ENCODE assay signal across 13 cellular contexts in genomic region chr2:100254646-100255210, GRCh38.
DNase-seq lines count a peak whose midpoint lies in the region; ATAC-seq and TF ChIP-seq lines count a peak whose summit lies in the region.
"Had no signal": no experiment of that assay in that cellular context is flagged by ENCODE, and none has a peak within 500 bp of the region (broad histone marks: within the 10 kb centered on the region; RNA-seq: fewer than 3 reads in every experiment).

No MANE protein-coding gene starts in this region.

- 73% methylated on average over 15 of the region's 16 CpGs for WGBS in SK-N-SH (ENCODE audit: low lambda C conversion rate)
- WGBS in neuronal stem cell (ENCODE audit: extremely low coverage in 2 of 2, insufficient read length in 2 of 2, insufficient replicate concordance in 1 of 2), 2 donors, result no CpG with 5 or more reads among the region's 16 CpGs

- H3K36me3 ChIP-seq in SK-N-SH (replicated peaks in 1 of 2; ENCODE audit: control insufficient read depth in 1 of 2, insufficient read depth in 2 of 2, low read length in 1 of 2) (no peaks in the 10 kb centered on the region), neuronal stem cell (replicated peaks in 1 of 2; ENCODE audit: control insufficient read depth in 2 of 2, insufficient read depth in 2 of 2, low read length in 2 of 2) (no peaks in the 10 kb centered on the region)
- H3K36me3 ChIP-seq: HAP-1 had no signal

- TF ChIP-seq RAD21 in SK-N-SH (IDR thresholded peaks at IDR 0.05; ENCODE audit: low read length), result no peak

- H3K4me1 ChIP-seq in SK-N-SH (ENCODE audit: control insufficient read depth in 1 of 2, insufficient read depth in 2 of 2, low read depth in 1 of 2, low read length in 1 of 2) (peaks cover 0 to 6% of the 10 kb centered on the region in 2 experiments; a peak in 1 of 4 replicates), neuronal stem cell (ENCODE audit: control insufficient read depth in 2 of 2, insufficient read depth in 1 of 2, low read depth in 1 of 2, low read length in 2 of 2) (peaks cover 0 to 2% of the 10 kb centered on the region in 2 donors)
- H3K4me1 ChIP-seq: Caco-2, HAP-1 had no signal

- H2AFZ ChIP-seq in SK-N-SH (ENCODE audit: low read depth), result no peak overlapping the region
- no peak overlapping the region for H2AFZ ChIP-seq in neuronal stem cell (ENCODE audit: low read length)
- H2AFZ ChIP-seq: GM23248 had no signal

- H3K4me2 ChIP-seq in SK-N-SH, result no peak overlapping the region
- H3K4me2 ChIP-seq in neuronal stem cell (ENCODE audit: insufficient read depth, low read length, poor library complexity, severe bottlenecking), result no peak overlapping the region

- CTCF ChIA-PET in SK-N-SH (lab: Yijun Ruan, JAX), result interaction anchor here (0.8 to 2.7 kb wide), 4 partner anchors 8 to 680 kb away, joined by 3 to 23 read pairs (median 4); no protein-coding TSS in a partner anchor

- H3K4me3 ChIP-seq in SK-N-SH (ENCODE audit: low read depth in 2 of 2, low read length in 1 of 2), result no peak overlapping the region
- no peak overlapping the region for H3K4me3 ChIP-seq in neuronal stem cell (ENCODE audit: low read length in 2 of 2)
- H3K4me3 ChIP-seq: GM23248, HAP-1 had no signal

- no peak overlapping the region for H2BK120ac ChIP-seq in neuronal stem cell (ENCODE audit: low read depth, low read length)

- no peaks in the 10 kb centered on the region for H3K4me1 Mint-ChIP-seq in CD14-positive monocyte
- H3K4me1 Mint-ChIP-seq in stimulated activated naive B cell treated with anti-CD40 and anti-IgM and Interleukin-4, amounts not matched to agents 10 μg/mL and 1 μg/mL and 100 μg/mL, for 72 hours, result peaks cover 20 to 37% of the 10 kb centered on the region in 2 donors

- no peaks in the 10 kb centered on the region for H3F3A ChIP-seq in SK-N-SH (replicated peaks; ENCODE audit: insufficient read depth)

- ATAC-seq in SK-N-SH treated with all-trans-retinoic acid at 6 μM for 48 hours (no peak), GM19397 (IDR thresholded peaks at IDR 0.05; ENCODE audit: unreplicated experiment) (no peak)
- ATAC-seq in stimulated activated naive B cell treated with anti-CD40 and anti-IgM and Interleukin-4, amounts not matched to agents 10 μg/mL and 1 μg/mL and 100 μg/mL, for 72 hours (replicated peaks), result no peak

- H3K18ac ChIP-seq in neuronal stem cell (ENCODE audit: low read length), result no peak overlapping the region

- H4K91ac ChIP-seq in neuronal stem cell (ENCODE audit: low read depth, low read length, poor library complexity), result no peak overlapping the region

- H4K20me1 ChIP-seq in SK-N-SH (ENCODE audit: insufficient read depth), result no peaks in the 10 kb centered on the region

- H3K9me3 ChIP-seq in SK-N-SH, result no peaks in the 10 kb centered on the region
- H3K9me3 ChIP-seq in neuronal stem cell (replicated peaks in 1 of 2; ENCODE audit: control insufficient read depth in 2 of 2, insufficient read depth in 1 of 2, low read depth in 1 of 2, low read length in 2 of 2), result no peaks in the 10 kb centered on the region
- H3K9me3 ChIP-seq: Caco-2, HAP-1 had no signal

- no peak overlapping the region for H3K4me3 Mint-ChIP-seq in CD14-positive monocyte
- no peak overlapping the region for H3K4me3 Mint-ChIP-seq in stimulated activated naive B cell treated with anti-CD40 and anti-IgM and Interleukin-4, amounts not matched to agents 10 μg/mL and 1 μg/mL and 100 μg/mL, for 72 hours
- H3K4me3 Mint-ChIP-seq: CD4-positive, alpha-beta T cell had no signal

- DNase-seq in SK-N-SH (no peak), CD14-positive monocyte (ENCODE audit: low spot score) (peak; percentile 34), neuronal stem cell (ENCODE audit: low spot score) (no peak), UCSD-AML1 (lab: John Stamatoyannopoulos, UW; ENCODE audit: unreplicated experiment) (no peak)
- DNase-seq in stimulated activated naive B cell treated with anti-CD40 and anti-IgM and Interleukin-4, amounts not matched to agents 10 μg/mL and 1 μg/mL and 100 μg/mL, for 72 hours, result no peak
- DNase-seq: 8988T; C1 segment of cervical spinal cord; Caco-2; CD4-positive, alpha-beta T cell; GM23248 had no signal

- no peaks in the 10 kb centered on the region for H3K9me2 ChIP-seq in SK-N-SH

- peak overlapping the region; percentile 25 for H3K23ac ChIP-seq in neuronal stem cell (ENCODE audit: low read depth, low read length, poor library complexity)

- H3K27me3 ChIP-seq in SK-N-SH (ENCODE audit: insufficient read depth) (no peaks in the 10 kb centered on the region; the same call in 1 of the 2 replicates), neuronal stem cell (ENCODE audit: control insufficient read depth in 3 of 3, insufficient read depth in 3 of 3, low read depth in 1 of 3, low read length in 3 of 3) (peaks cover 0 to 2% (median 0%) of the 10 kb centered on the region in 3 experiments)

- no peaks in the 10 kb centered on the region for H3K36me3 Mint-ChIP-seq in CD14-positive monocyte
- peaks cover 3 to 10% of the 10 kb centered on the region in 2 donors for H3K36me3 Mint-ChIP-seq in stimulated activated naive B cell treated with anti-CD40 and anti-IgM and Interleukin-4, amounts not matched to agents 10 μg/mL and 1 μg/mL and 100 μg/mL, for 72 hours

- intact Hi-C loops in CD14-positive monocyte (cut with micrococcal nuclease), result no loop called here

- H3K9me3 Mint-ChIP-seq in CD14-positive monocyte, result peaks cover 0 to 2% (median 0%) of the 10 kb centered on the region in 7 donors
- H3K9me3 Mint-ChIP-seq in stimulated activated naive B cell treated with anti-CD40 and anti-IgM and Interleukin-4, amounts not matched to agents 10 μg/mL and 1 μg/mL and 100 μg/mL, for 72 hours, result peaks cover 0 to 3% of the 10 kb centered on the region in 2 donors
- H3K9me3 Mint-ChIP-seq: CD4-positive, alpha-beta T cell had no signal

- peak overlapping the region; percentile 58 for H2AK5ac ChIP-seq in neuronal stem cell (ENCODE audit: low read depth, low read length)

- H3K79me1 ChIP-seq in neuronal stem cell (ENCODE audit: low read depth, low read length), result no peaks in the 10 kb centered on the region

- H3K79me2 ChIP-seq in SK-N-SH (ENCODE audit: insufficient read depth), result no peaks in the 10 kb centered on the region

- H3K27ac ChIP-seq in SK-N-SH (ENCODE audit: low read depth in 2 of 2, low read length in 1 of 2) (no peak overlapping the region), neuronal stem cell (replicated peaks; ENCODE audit: low read length) (no peak overlapping the region)
- H3K27ac ChIP-seq: GM23248 had no signal

- no peak overlapping the region for H2BK15ac ChIP-seq in neuronal stem cell (ENCODE audit: low read length)

- H3K27ac Mint-ChIP-seq in CD14-positive monocyte, result no peak overlapping the region
- peak overlapping the region; percentile 11 for H3K27ac Mint-ChIP-seq in stimulated activated naive B cell treated with anti-CD40 and anti-IgM and Interleukin-4, amounts not matched to agents 10 μg/mL and 1 μg/mL and 100 μg/mL, for 72 hours
- H3K27ac Mint-ChIP-seq: CD4-positive, alpha-beta T cell had no signal

- no peak overlapping the region for H3K14ac ChIP-seq in neuronal stem cell (ENCODE audit: low read length)

- TF ChIP-seq EP300 in SK-N-SH (IDR thresholded peaks at IDR 0.05; ENCODE audit: borderline replicate concordance in 1 of 2, low read depth in 1 of 2, low read length in 1 of 2), result no peak

- peak overlapping the region; percentile 10 for H2BK5ac ChIP-seq in neuronal stem cell (ENCODE audit: low read length)

- H3K9ac ChIP-seq in SK-N-SH (no peak overlapping the region), neuronal stem cell (ENCODE audit: low read depth, low read length, poor library complexity) (no peak overlapping the region)
- H3K9ac ChIP-seq: GM23248 had no signal

- H4K8ac ChIP-seq in neuronal stem cell (ENCODE audit: low read depth, low read length), result no peak overlapping the region

- TF ChIP-seq CTCF in SK-N-SH (IDR thresholded peaks at IDR 0.05), result no peak
- no peak for TF ChIP-seq CTCF in CD14-positive monocyte (IDR thresholded peaks at IDR 0.05)

- no peak overlapping the region for H2BK12ac ChIP-seq in neuronal stem cell (ENCODE audit: low read length)

- H3K4ac ChIP-seq in neuronal stem cell (ENCODE audit: low read length), result no peak overlapping the region

- peaks cover 0 to 2% (median 0%) of the 10 kb centered on the region in 3 donors for H3K27me3 Mint-ChIP-seq in CD14-positive monocyte (ENCODE audit: low read depth in 3 of 3)
- no peaks in the 10 kb centered on the region for H3K27me3 Mint-ChIP-seq in stimulated activated naive B cell treated with anti-CD40 and anti-IgM and Interleukin-4, amounts not matched to agents 10 μg/mL and 1 μg/mL and 100 μg/mL, for 72 hours
- H3K27me3 Mint-ChIP-seq: CD4-positive, alpha-beta T cell had no signal

- POLR2A ChIA-PET in SK-N-SH (lab: Yijun Ruan, JAX), result no interaction called here

TF ChIP-seq in SK-N-SH treated with all-trans-retinoic acid at 6 μM for 48 hours, 23 proteins besides CTCF, POLR2A, EP300 and RAD21:
- no peak for TF ChIP-seq PPARA (CRISPR knock-in tag; IDR thresholded peaks at IDR 0.05; ENCODE audit: borderline replicate concordance)
- peak; percentile 70; the same call in 1 of the 2 replicates for TF ChIP-seq ZFP3 (CRISPR knock-in tag; IDR thresholded peaks at IDR 0.05)

TF ChIP-seq in SK-N-SH, 30 proteins besides CTCF, POLR2A, EP300 and RAD21 (continues in another document):
- no peak for TF ChIP-seq ZBTB33 (IDR thresholded peaks at IDR 0.05; ENCODE audit: borderline replicate concordance, low read depth)
- no peak for TF ChIP-seq MXI1 (IDR thresholded peaks at IDR 0.05; ENCODE audit: low read depth, low read length)
- TF ChIP-seq MEF2A (IDR thresholded peaks at IDR 0.05; ENCODE audit: borderline replicate concordance, low read depth), result no peak
- TF ChIP-seq, protein P1, sequence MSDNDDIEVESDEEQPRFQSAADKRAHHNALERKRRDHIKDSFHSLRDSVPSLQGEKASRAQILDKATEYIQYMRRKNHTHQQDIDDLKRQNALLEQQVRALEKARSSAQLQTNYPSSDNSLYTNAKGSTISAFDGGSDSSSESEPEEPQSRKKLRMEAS (IDR thresholded peaks at IDR 0.05; ENCODE audit: low read depth), result no peak
